Comparison of ENCODE assay signal across 1 cellular context in the genomic region with DNA sequence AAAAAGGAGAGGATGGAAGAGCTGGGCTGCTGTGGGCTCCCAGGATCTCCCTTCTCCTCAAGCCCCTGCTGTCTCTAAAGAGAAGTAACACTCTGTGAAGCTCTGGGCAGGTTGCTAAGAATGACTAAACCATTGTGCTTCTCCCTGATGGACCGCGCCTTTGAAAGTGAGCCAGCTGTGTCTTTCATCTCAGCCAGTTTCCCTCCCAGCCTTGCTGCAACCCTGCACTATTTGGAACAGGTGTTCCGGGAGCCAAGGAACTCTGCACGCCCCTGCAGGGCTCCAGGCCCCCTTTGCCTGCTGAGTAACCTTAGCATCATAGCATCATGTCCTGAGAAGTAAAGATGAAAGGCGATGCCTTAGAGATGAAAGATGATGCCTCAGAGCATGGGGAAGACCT.
TF ChIP-seq lines count a peak whose summit lies in the region.

No MANE protein-coding gene starts in this region.

TF ChIP-seq in H1, 55 proteins besides CTCF, POLR2A, EP300 and RAD21:
- TF ChIP-seq RXRA (IDR thresholded peaks at IDR 0.05; ENCODE audit: insufficient read depth, low read depth, low read length) = no peak
- no peak for TF ChIP-seq SP2 (IDR thresholded peaks at IDR 0.05; ENCODE audit: low read length)
- TF ChIP-seq NANOG (IDR thresholded peaks at IDR 0.05; ENCODE audit: insufficient read depth, low read depth, low read length, poor library complexity, severe bottlenecking) = no peak
- no peak for TF ChIP-seq RNF2 (IDR thresholded peaks at IDR 0.05; ENCODE audit: borderline replicate concordance, low read depth, low read length, missing control alignments, poor library complexity, severe bottlenecking)
- TF ChIP-seq, protein P1, sequence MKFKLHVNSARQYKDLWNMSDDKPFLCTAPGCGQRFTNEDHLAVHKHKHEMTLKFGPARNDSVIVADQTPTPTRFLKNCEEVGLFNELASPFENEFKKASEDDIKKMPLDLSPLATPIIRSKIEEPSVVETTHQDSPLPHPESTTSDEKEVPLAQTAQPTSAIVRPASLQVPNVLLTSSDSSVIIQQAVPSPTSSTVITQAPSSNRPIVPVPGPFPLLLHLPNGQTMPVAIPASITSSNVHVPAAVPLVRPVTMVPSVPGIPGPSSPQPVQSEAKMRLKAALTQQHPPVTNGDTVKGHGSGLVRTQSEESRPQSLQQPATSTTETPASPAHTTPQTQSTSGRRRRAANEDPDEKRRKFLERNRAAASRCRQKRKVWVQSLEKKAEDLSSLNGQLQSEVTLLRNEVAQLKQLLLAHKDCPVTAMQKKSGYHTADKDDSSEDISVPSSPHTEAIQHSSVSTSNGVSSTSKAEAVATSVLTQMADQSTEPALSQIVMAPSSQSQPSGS (IDR thresholded peaks at IDR 0.05; ENCODE audit: low read length) = no peak
- no peak for TF ChIP-seq BCL11A (IDR thresholded peaks at IDR 0.05; ENCODE audit: low read depth in 2 of 2, low read length in 2 of 2)
- TF ChIP-seq FOSL1 (IDR thresholded peaks at IDR 0.05; ENCODE audit: insufficient read depth, low read depth, low read length) = no peak
- TF ChIP-seq CHD1 (IDR thresholded peaks at IDR 0.05; ENCODE audit: low read depth, low read length) = no peak
- no peak for TF ChIP-seq KDM5A (IDR thresholded peaks at IDR 0.05; ENCODE audit: low read length)
- no peak for TF ChIP-seq BACH1 (IDR thresholded peaks at IDR 0.05; ENCODE audit: low read length)
- no peak for TF ChIP-seq SAP30 (IDR thresholded peaks at IDR 0.05; ENCODE audit: insufficient read depth, insufficient replicate concordance, low read length)
- no peak for TF ChIP-seq ATF3 (IDR thresholded peaks at IDR 0.05; ENCODE audit: insufficient read depth, low read depth, low read length)
- TF ChIP-seq SUZ12 (IDR thresholded peaks at IDR 0.05; ENCODE audit: low read length) = no peak
- no peak for TF ChIP-seq SIRT6 (IDR thresholded peaks at IDR 0.05; ENCODE audit: low read length)
- TF ChIP-seq MAX (IDR thresholded peaks at IDR 0.05) = no peak
- TF ChIP-seq RFX5 (IDR thresholded peaks at IDR 0.05; ENCODE audit: borderline replicate concordance, low read depth, low read length) = no peak
- no peak for TF ChIP-seq TAF1 (IDR thresholded peaks at IDR 0.05; ENCODE audit: low read depth, low read length)
- no peak for TF ChIP-seq SIX5 (IDR thresholded peaks at IDR 0.05; ENCODE audit: low read depth, low read length)
